ENCODE assay signal across 1 cellular context in the genomic region with DNA sequence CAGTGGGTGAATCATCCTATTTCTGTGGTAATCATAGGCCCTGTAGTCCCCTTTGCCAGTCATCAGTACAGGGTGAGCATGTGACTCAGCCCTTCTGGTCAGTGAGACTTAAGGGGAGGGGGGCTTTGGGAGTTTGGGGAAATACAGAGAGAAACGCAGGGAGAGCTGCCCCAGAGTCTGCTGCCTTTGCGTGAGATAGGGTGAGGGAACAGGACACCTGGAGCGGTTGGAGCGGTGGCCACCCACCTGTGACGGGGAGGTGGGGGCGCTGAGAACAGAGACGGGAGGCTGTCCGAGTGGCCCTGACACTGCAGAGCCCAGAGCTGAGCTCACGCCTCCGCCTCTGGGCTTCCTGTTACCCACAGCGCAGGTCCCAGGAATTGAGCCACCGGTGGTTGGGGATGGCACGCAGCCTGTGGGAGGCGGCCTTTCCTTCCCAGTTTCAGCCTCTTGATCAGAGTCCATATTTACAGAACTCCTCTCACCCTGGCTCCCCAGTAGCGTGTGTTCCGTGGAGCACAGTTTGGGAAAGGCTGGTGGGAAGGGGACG.
TF ChIP-seq lines count a peak whose summit lies in the region.

No MANE protein-coding gene starts in this region.

TF ChIP-seq in HepG2, 621 proteins besides CTCF, POLR2A, EP300 and RAD21 (continued from another document and continues in another):
- no peak for TF ChIP-seq TRAFD1 (CRISPR knock-in tag; IDR thresholded peaks at IDR 0.05; ENCODE audit: borderline replicate concordance)
- no peak for TF ChIP-seq SNRNP70 (IDR thresholded peaks at IDR 0.05; ENCODE audit: low read depth, low read length)
- TF ChIP-seq, protein P1, sequence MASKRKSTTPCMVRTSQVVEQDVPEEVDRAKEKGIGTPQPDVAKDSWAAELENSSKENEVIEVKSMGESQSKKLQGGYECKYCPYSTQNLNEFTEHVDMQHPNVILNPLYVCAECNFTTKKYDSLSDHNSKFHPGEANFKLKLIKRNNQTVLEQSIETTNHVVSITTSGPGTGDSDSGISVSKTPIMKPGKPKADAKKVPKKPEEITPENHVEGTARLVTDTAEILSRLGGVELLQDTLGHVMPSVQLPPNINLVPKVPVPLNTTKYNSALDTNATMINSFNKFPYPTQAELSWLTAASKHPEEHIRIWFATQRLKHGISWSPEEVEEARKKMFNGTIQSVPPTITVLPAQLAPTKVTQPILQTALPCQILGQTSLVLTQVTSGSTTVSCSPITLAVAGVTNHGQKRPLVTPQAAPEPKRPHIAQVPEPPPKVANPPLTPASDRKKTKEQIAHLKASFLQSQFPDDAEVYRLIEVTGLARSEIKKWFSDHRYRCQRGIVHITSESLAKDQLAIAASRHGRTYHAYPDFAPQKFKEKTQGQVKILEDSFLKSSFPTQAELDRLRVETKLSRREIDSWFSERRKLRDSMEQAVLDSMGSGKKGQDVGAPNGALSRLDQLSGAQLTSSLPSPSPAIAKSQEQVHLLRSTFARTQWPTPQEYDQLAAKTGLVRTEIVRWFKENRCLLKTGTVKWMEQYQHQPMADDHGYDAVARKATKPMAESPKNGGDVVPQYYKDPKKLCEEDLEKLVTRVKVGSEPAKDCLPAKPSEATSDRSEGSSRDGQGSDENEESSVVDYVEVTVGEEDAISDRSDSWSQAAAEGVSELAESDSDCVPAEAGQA (IDR thresholded peaks at IDR 0.05; ENCODE audit: low read depth): no peak
- TF ChIP-seq, protein P1 (CRISPR knock-in tag; IDR thresholded peaks at IDR 0.05; ENCODE audit: borderline replicate concordance): no peak
- TF ChIP-seq KLF13 (CRISPR knock-in tag; IDR thresholded peaks at IDR 0.05): no peak
- no peak for TF ChIP-seq ARNT2 (CRISPR knock-in tag; IDR thresholded peaks at IDR 0.05; ENCODE audit: low read depth)
- peak; percentile 36; the same call in 1 of the 2 replicates for TF ChIP-seq SP5 (CRISPR knock-in tag; IDR thresholded peaks at IDR 0.05; ENCODE audit: borderline replicate concordance, low read depth)
- no peak for TF ChIP-seq FOXM1 (CRISPR knock-in tag; IDR thresholded peaks at IDR 0.05)
- TF ChIP-seq MTA1 (CRISPR knock-in tag; IDR thresholded peaks at IDR 0.05; ENCODE audit: borderline replicate concordance): 0 out of 2 replicates have a peak, but pooled peaks have one; percentile 21
- no peak for TF ChIP-seq ZNF660 (CRISPR knock-in tag; IDR thresholded peaks at IDR 0.05; ENCODE audit: borderline replicate concordance, low read depth)
- no peak for TF ChIP-seq LBX2 (CRISPR knock-in tag; IDR thresholded peaks at IDR 0.05; ENCODE audit: borderline replicate concordance)
- no peak for TF ChIP-seq BRCA1 (CRISPR knock-in tag; IDR thresholded peaks at IDR 0.05)
- TF ChIP-seq ELF3 (CRISPR knock-in tag; IDR thresholded peaks at IDR 0.05): peak; percentile 60; the same call in 1 of the 2 replicates
- no peak for TF ChIP-seq ZNF790 (CRISPR knock-in tag; IDR thresholded peaks at IDR 0.05; ENCODE audit: borderline replicate concordance)
- no peak for TF ChIP-seq SOX13 (IDR thresholded peaks at IDR 0.05)
- peak in 1 of 2 experiments; percentile 23; a peak in 1 of 4 replicates for TF ChIP-seq SOX13 (CRISPR knock-in tag; conservative IDR thresholded peaks at IDR 0.05 in 1 of 2, IDR thresholded peaks at IDR 0.05 in 1 of 2)
- no peak for TF ChIP-seq ZNF274 (CRISPR knock-in tag; IDR thresholded peaks at IDR 0.05)
- TF ChIP-seq FOXK1 (CRISPR knock-in tag; IDR thresholded peaks at IDR 0.05; ENCODE audit: borderline replicate concordance, low read depth): peak; percentile 38; the same call in 1 of the 2 replicates
- 0 out of 2 replicates have a peak, but pooled peaks have one; percentile 22 for TF ChIP-seq IRF2 (CRISPR knock-in tag; IDR thresholded peaks at IDR 0.05)
- TF ChIP-seq FOSL1 (CRISPR knock-in tag; IDR thresholded peaks at IDR 0.05; ENCODE audit: borderline replicate concordance): no peak
- TF ChIP-seq PHF20 (CRISPR knock-in tag; IDR thresholded peaks at IDR 0.05): no peak
- no peak for TF ChIP-seq FOXP1 (IDR thresholded peaks at IDR 0.05)
- no peak; the same call in 1 of the 2 replicates for TF ChIP-seq FOXP1 (CRISPR knock-in tag; IDR thresholded peaks at IDR 0.05)
- no peak for TF ChIP-seq CENPX (CRISPR knock-in tag; IDR thresholded peaks at IDR 0.05)
- TF ChIP-seq ZNF232 (CRISPR knock-in tag; IDR thresholded peaks at IDR 0.05; ENCODE audit: borderline replicate concordance): no peak
- no peak for TF ChIP-seq HOXA5 (CRISPR knock-in tag; IDR thresholded peaks at IDR 0.05)
- peak; percentile 57; the same call in 1 of the 2 replicates for TF ChIP-seq ZMYM2 (CRISPR knock-in tag; IDR thresholded peaks at IDR 0.05)
- no peak for TF ChIP-seq MIXL1 (CRISPR knock-in tag; IDR thresholded peaks at IDR 0.05)
- TF ChIP-seq HOXA9 (CRISPR knock-in tag; IDR thresholded peaks at IDR 0.05; ENCODE audit: borderline replicate concordance): no peak
- no peak for TF ChIP-seq CBX2 (IDR thresholded peaks at IDR 0.05; ENCODE audit: low read depth, low read length)
- 0 out of 2 replicates have a peak, but pooled peaks have one; percentile 46 for TF ChIP-seq CBX2 (CRISPR knock-in tag; IDR thresholded peaks at IDR 0.05; ENCODE audit: low read depth)
- peak; percentile 40 for TF ChIP-seq HNRNPLL (IDR thresholded peaks at IDR 0.05; ENCODE audit: low read depth, low read length, poor library complexity, severe bottlenecking)
- TF ChIP-seq MYC (CRISPR knock-in tag; IDR thresholded peaks at IDR 0.05; ENCODE audit: borderline replicate concordance): peak; percentile 30; the same call in 1 of the 2 replicates
- TF ChIP-seq AGO1 (IDR thresholded peaks at IDR 0.05; ENCODE audit: low read depth, low read length, poor library complexity, severe bottlenecking): no peak
- no peak for TF ChIP-seq ZNF639 (CRISPR knock-in tag; conservative IDR thresholded peaks at IDR 0.05)
- no peak for TF ChIP-seq ZKSCAN1 (IDR thresholded peaks at IDR 0.05; ENCODE audit: low read length)
- no peak for TF ChIP-seq ZNF510 (CRISPR knock-in tag; IDR thresholded peaks at IDR 0.05; ENCODE audit: low read depth)
- peak; percentile 88 for TF ChIP-seq FOXA3 (CRISPR knock-in tag; IDR thresholded peaks at IDR 0.05)
- TF ChIP-seq ZEB1 (IDR thresholded peaks at IDR 0.05; ENCODE audit: insufficient replicate concordance, low read depth): no peak
- no peak for TF ChIP-seq PAX8 (CRISPR knock-in tag; IDR thresholded peaks at IDR 0.05; ENCODE audit: borderline replicate concordance)
- no peak for TF ChIP-seq HOXD1 (CRISPR knock-in tag; IDR thresholded peaks at IDR 0.05)
- TF ChIP-seq CREM (IDR thresholded peaks at IDR 0.05): no peak
- no peak for TF ChIP-seq CREM (CRISPR knock-in tag; IDR thresholded peaks at IDR 0.05)
- TF ChIP-seq MZF1 (CRISPR knock-in tag; IDR thresholded peaks at IDR 0.05; ENCODE audit: borderline replicate concordance): no peak
- TF ChIP-seq POLR2G (IDR thresholded peaks at IDR 0.05; ENCODE audit: low read depth, low read length): peak; percentile 58; the same call in 1 of the 2 replicates
- no peak; the same call in 1 of the 2 replicates for TF ChIP-seq ZNF350 (CRISPR knock-in tag; IDR thresholded peaks at IDR 0.05; ENCODE audit: borderline replicate concordance, low read depth)
- peak; percentile 54 for TF ChIP-seq RXRB (CRISPR knock-in tag; IDR thresholded peaks at IDR 0.05; ENCODE audit: borderline replicate concordance)
- no peak for TF ChIP-seq DNMT3B (CRISPR knock-in tag; conservative IDR thresholded peaks at IDR 0.05)
- TF ChIP-seq, protein P2, sequence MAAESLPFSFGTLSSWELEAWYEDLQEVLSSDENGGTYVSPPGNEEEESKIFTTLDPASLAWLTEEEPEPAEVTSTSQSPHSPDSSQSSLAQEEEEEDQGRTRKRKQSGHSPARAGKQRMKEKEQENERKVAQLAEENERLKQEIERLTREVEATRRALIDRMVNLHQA (CRISPR knock-in tag; IDR thresholded peaks at IDR 0.05): no peak
- peak; percentile 45; the same call in 1 of the 2 replicates for TF ChIP-seq PAXIP1 (CRISPR knock-in tag; conservative IDR thresholded peaks at IDR 0.05)
- no peak for TF ChIP-seq ZBTB20 (CRISPR knock-in tag; IDR thresholded peaks at IDR 0.05; ENCODE audit: borderline replicate concordance, low read depth)
- no peak for TF ChIP-seq ZNF597 (CRISPR knock-in tag; IDR thresholded peaks at IDR 0.05)
- TF ChIP-seq, protein P3, sequence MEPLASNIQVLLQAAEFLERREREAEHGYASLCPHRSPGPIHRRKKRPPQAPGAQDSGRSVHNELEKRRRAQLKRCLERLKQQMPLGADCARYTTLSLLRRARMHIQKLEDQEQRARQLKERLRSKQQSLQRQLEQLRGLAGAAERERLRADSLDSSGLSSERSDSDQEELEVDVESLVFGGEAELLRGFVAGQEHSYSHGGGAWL (CRISPR knock-in tag; IDR thresholded peaks at IDR 0.05): no peak
- TF ChIP-seq SP4 (CRISPR knock-in tag; IDR thresholded peaks at IDR 0.05): no peak
- TF ChIP-seq ZNF782 (CRISPR knock-in tag; IDR thresholded peaks at IDR 0.05; ENCODE audit: borderline replicate concordance): no peak
- TF ChIP-seq CBFB (CRISPR knock-in tag; IDR thresholded peaks at IDR 0.05): no peak
